10 cellular contexts compared by ENCODE assay signal in genomic region chr14:73477618-73478266, GRCh38. TPM values are rescaled to one million over a fixed set of nuclear protein-coding genes. Genes with fewer than 3 reads are reported as not detected.
DNase-seq lines count a peak whose midpoint lies in the region; ATAC-seq, FAIRE-seq and TF ChIP-seq lines count a peak whose summit lies in the region.
"Had no signal": no experiment of that assay in that cellular context is flagged by ENCODE, and none has a peak within 500 bp of the region (broad histone marks: within the 10 kb centered on the region; RNA-seq: fewer than 3 reads in every experiment).

No MANE protein-coding gene starts in this region.

- H3K4me1 ChIP-seq in HepG2 (ENCODE audit: insufficient read depth, low read length) = peaks cover 24% of the 10 kb centered on the region
- no peaks in the 10 kb centered on the region for H3K4me1 ChIP-seq in tibial artery
- H3K4me1 ChIP-seq in BE2C = no peaks in the 10 kb centered on the region

- no peaks in the 10 kb centered on the region for H4K20me1 ChIP-seq in HepG2 (ENCODE audit: insufficient read depth, low read length)

- DNase-seq in GM12864 (ENCODE audit: low read depth) (peak; percentile 62), NOMO-1 treated with DMSO at 0.1 percent for 48 hours (lab: John Stamatoyannopoulos, UW; ENCODE audit: unreplicated experiment) (peak; percentile 76), HepG2 (ENCODE audit: low spot score) (no peak), tibial artery (no peak), BE2C (no peak), NCI-H1417 (lab: John Stamatoyannopoulos, UW) (no peak), erythroblast (lab: John Stamatoyannopoulos, UW) (no peak)
- DNase-seq: DMS153, NCI-H146 had no signal

- H3K4me2 ChIP-seq in HepG2 (ENCODE audit: low read depth, low read length) = no peak overlapping the region

- ATAC-seq in GM21619 (IDR thresholded peaks at IDR 0.05; ENCODE audit: unreplicated experiment) = peak; percentile 51
- no peak for ATAC-seq in HepG2

- intact Hi-C loops in HepG2 (cut with micrococcal nuclease; ENCODE audit: unreplicated experiment) (no loop called here), tibial artery (cut with DNase I; ENCODE audit: low total_unique reads) (no loop called here)

- 68% methylated on average over 6 of the region's 6 CpGs for WGBS in HepG2 (ENCODE audit: low lambda C conversion rate)

- no peak overlapping the region for H3K9ac ChIP-seq in HepG2 (ENCODE audit: insufficient read depth, low read depth, low read length)

- TF ChIP-seq POLR2A in HepG2 (IDR thresholded peaks at IDR 0.05; ENCODE audit: insufficient read depth in 1 of 2, low read depth in 2 of 2, low read length in 2 of 2) = no peak
- TF ChIP-seq POLR2A in erythroblast (IDR thresholded peaks at IDR 0.05; ENCODE audit: low read length) = no peak

- BruUV-seq in HepG2 (replicated peaks; lab: Mats Ljungman, UMichigan) = no TSS peak

- no peak for FAIRE-seq in HepG2 (lab: Jason Lieb, UNC)

- H3K36me3 ChIP-seq in HepG2 (replicated peaks in 1 of 2; ENCODE audit: control insufficient read depth in 1 of 2, insufficient read depth in 2 of 2, low read length in 2 of 2) (no peaks in the 10 kb centered on the region), tibial artery (no peaks in the 10 kb centered on the region), BE2C (no peaks in the 10 kb centered on the region)

- no peaks in the 10 kb centered on the region for H3K9me3 ChIP-seq in HepG2 (ENCODE audit: low read length)
- H3K9me3 ChIP-seq in tibial artery = no peaks in the 10 kb centered on the region
- no peaks in the 10 kb centered on the region for H3K9me3 ChIP-seq in BE2C

- no peak overlapping the region for H2AFZ ChIP-seq in HepG2 (ENCODE audit: low read length)

- H3K27ac ChIP-seq in HepG2 (ENCODE audit: extremely low read length, insufficient read depth, low read length) (peak overlapping the region; percentile 66), tibial artery (no peak overlapping the region)

- CTCF ChIA-PET in HepG2 (lab: Yijun Ruan, JAX; ENCODE audit: low intra/inter-chr PET ratio, low total read pairs) = no interaction called here

- H3K27me3 ChIP-seq in HepG2 (ENCODE audit: control insufficient read depth in 1 of 2, insufficient read depth in 2 of 2, low read length in 2 of 2) = no peaks in the 10 kb centered on the region
- H3K27me3 ChIP-seq in tibial artery = peaks cover 0 to 2% of the 10 kb centered on the region in 2 donors
- H3K27me3 ChIP-seq in BE2C = no peaks in the 10 kb centered on the region

- TF ChIP-seq EP300 in HepG2 (IDR thresholded peaks at IDR 0.05; ENCODE audit: low read depth in 2 of 2, low read length in 2 of 2) (no peak), HepG2 (CRISPR knock-in tag; IDR thresholded peaks at IDR 0.05; ENCODE audit: borderline replicate concordance) (no peak)

- no peak overlapping the region for H3K4me3 ChIP-seq in GM12864 (ENCODE audit: low read depth, low read length)
- no peak overlapping the region for H3K4me3 ChIP-seq in HepG2 (replicated peaks in 1 of 3; ENCODE audit: insufficient read depth in 1 of 3, low read depth in 2 of 3, low read length in 3 of 3)
- H3K4me3 ChIP-seq in tibial artery = no peak overlapping the region
- H3K4me3 ChIP-seq in BE2C (ENCODE audit: low read depth, low read length) = no peak overlapping the region

- TF ChIP-seq CTCF in GM12864 (IDR thresholded peaks at IDR 0.05; ENCODE audit: low read depth, low read length, missing control alignments) (no peak), HepG2 (CRISPR knock-in tag; IDR thresholded peaks at IDR 0.05) (no peak), tibial artery (IDR thresholded peaks at IDR 0.05) (no peak), BE2C (IDR thresholded peaks at IDR 0.05; ENCODE audit: low read depth, low read length) (no peak)

- no peaks in the 10 kb centered on the region for H3K79me2 ChIP-seq in HepG2 (ENCODE audit: insufficient read depth, low read length)

- in situ Hi-C loops in HepG2 (cut with HindIII; ENCODE audit: extremely low pct_ligation_motif_present, low pct_unique_long_range_greater_than_20kb) = no loop called here

- TF ChIP-seq RAD21 in HepG2 (CRISPR knock-in tag; IDR thresholded peaks at IDR 0.05) = no peak

- POLR2A ChIA-PET in HepG2 (lab: Yijun Ruan, JAX) = interaction anchor here (1.5 to 3.3 kb wide), 4 partner anchors 13 to 91 kb away, joined by 3 to 20 read pairs (median 8); partner anchors contain the start of genes ACOT1, ACOT2 and RIOX1

RNA-seq across cellular contexts. Expression of gene RIOX1, which starts 13.0 kb away (rescaled TPM):
- total RNA-seq in HepG2 (2016; rRNA removed; fragmentation: Illumina TruSeq; extraction: Trizol) = 15.0 and 15.9 TPM in 2 replicates
- total RNA-seq in HepG2 (2016; cell fraction: cytosol; rRNA removed; fragmentation: Illumina TruSeq; extraction: Trizol; ENCODE audit: low read depth) = 1.1 and 1.4 TPM in 2 replicates
- 14.6 and 15.0 TPM in 2 replicates for total RNA-seq in HepG2 (2016; cell fraction: insoluble cytoplasmic fraction; rRNA removed; fragmentation: Illumina TruSeq; extraction: Trizol)
- 4.5 and 4.9 TPM in 2 replicates for total RNA-seq in HepG2 (2016; cell fraction: membrane; rRNA removed; fragmentation: Illumina TruSeq; extraction: Trizol)
- total RNA-seq in HepG2 (2016; cell fraction: nucleus; rRNA removed; fragmentation: Illumina TruSeq; extraction: Trizol) = 6.9 and 8.2 TPM in 2 replicates
- 4.5 and 6.4 TPM in 2 replicates for polyA plus RNA-seq in HepG2 (2011; rRNA removed)
- 5.1 and 5.6 TPM in 2 replicates for polyA plus RNA-seq in HepG2 (2011; cell fraction: cytosol; rRNA removed)
- 6.1 and 6.4 TPM in 2 replicates for polyA plus RNA-seq in HepG2 (2011; cell fraction: nucleus; rRNA removed)
- 3.6 and 4.5 TPM in 2 replicates for polyA plus RNA-seq in HepG2 (2012)
- polyA plus RNA-seq in HepG2 (2016; cell fraction: cytosol; fragmentation: Illumina TruSeq; extraction: Trizol; ENCODE audit: low read depth) = 0.70 and 0.74 TPM in 2 replicates
- 14.9 and 15.5 TPM in 2 replicates for polyA plus RNA-seq in HepG2 (2016; cell fraction: insoluble cytoplasmic fraction; fragmentation: Illumina TruSeq; extraction: Trizol; ENCODE audit: low read depth)
- polyA plus RNA-seq in HepG2 (2016; cell fraction: membrane; fragmentation: Illumina TruSeq; extraction: Trizol; ENCODE audit: low read depth) = 1.9 and 2.0 TPM in 2 replicates
- polyA plus RNA-seq in HepG2 (2016; cell fraction: nucleus; fragmentation: Illumina TruSeq; extraction: Trizol; ENCODE audit: insufficient read depth, low read depth) = 8.8 and 10.1 TPM in 2 replicates
- polyA minus RNA-seq in HepG2 (2011; rRNA and poly(A)+ RNA removed; ENCODE audit: low replicate concordance) = 12.5 and 31.8 TPM in 2 replicates
- polyA minus RNA-seq in HepG2 (2011; cell fraction: cytosol; rRNA and poly(A)+ RNA removed) = 5.6 and 5.8 TPM in 2 replicates
- 10.3 and 10.8 TPM in 2 replicates for polyA minus RNA-seq in HepG2 (2011; cell fraction: nucleus; rRNA and poly(A)+ RNA removed)
- 17.7 TPM for polyA plus RNA-seq in BE2C (2012; ENCODE audit: insufficient read depth, insufficient read length, low read depth)

RNA-seq across cellular contexts. Expression of gene NUMB, which starts 19.4 kb away (rescaled TPM):
- 20.3 and 27.7 TPM in 2 replicates for total RNA-seq in HepG2 (2016; rRNA removed; fragmentation: Illumina TruSeq; extraction: Trizol)
- total RNA-seq in HepG2 (2016; cell fraction: cytosol; rRNA removed; fragmentation: Illumina TruSeq; extraction: Trizol; ENCODE audit: low read depth) = 5.7 and 8.8 TPM in 2 replicates
- total RNA-seq in HepG2 (2016; cell fraction: insoluble cytoplasmic fraction; rRNA removed; fragmentation: Illumina TruSeq; extraction: Trizol) = 22.2 and 31.9 TPM in 2 replicates
- 14.7 and 15.0 TPM in 2 replicates for total RNA-seq in HepG2 (2016; cell fraction: membrane; rRNA removed; fragmentation: Illumina TruSeq; extraction: Trizol)
- 34.7 and 36.8 TPM in 2 replicates for total RNA-seq in HepG2 (2016; cell fraction: nucleus; rRNA removed; fragmentation: Illumina TruSeq; extraction: Trizol)
- polyA plus RNA-seq in HepG2 (2011; rRNA removed) = 71.1 and 77.1 TPM in 2 replicates
- polyA plus RNA-seq in HepG2 (2011; cell fraction: cytosol; rRNA removed) = 46.5 and 51.7 TPM in 2 replicates
- polyA plus RNA-seq in HepG2 (2011; cell fraction: nucleus; rRNA removed) = 87.4 and 94.3 TPM in 2 replicates
- 32.2 and 36.9 TPM in 2 replicates for polyA plus RNA-seq in HepG2 (2012)
- polyA plus RNA-seq in HepG2 (2016; cell fraction: cytosol; fragmentation: Illumina TruSeq; extraction: Trizol; ENCODE audit: low read depth) = 2.7 and 3.2 TPM in 2 replicates
- polyA plus RNA-seq in HepG2 (2016; cell fraction: insoluble cytoplasmic fraction; fragmentation: Illumina TruSeq; extraction: Trizol; ENCODE audit: low read depth) = 41.7 and 43.4 TPM in 2 replicates
- 9.9 and 10.5 TPM in 2 replicates for polyA plus RNA-seq in HepG2 (2016; cell fraction: membrane; fragmentation: Illumina TruSeq; extraction: Trizol; ENCODE audit: low read depth)
- 52.2 and 60.2 TPM in 2 replicates for polyA plus RNA-seq in HepG2 (2016; cell fraction: nucleus; fragmentation: Illumina TruSeq; extraction: Trizol; ENCODE audit: insufficient read depth, low read depth)
- 149 and 174 TPM in 2 replicates for polyA minus RNA-seq in HepG2 (2011; rRNA and poly(A)+ RNA removed; ENCODE audit: low replicate concordance)
- 41.3 and 51.9 TPM in 2 replicates for polyA minus RNA-seq in HepG2 (2011; cell fraction: cytosol; rRNA and poly(A)+ RNA removed)
- polyA minus RNA-seq in HepG2 (2011; cell fraction: nucleus; rRNA and poly(A)+ RNA removed) = 101 and 107 TPM in 2 replicates
- 66.6 TPM for polyA plus RNA-seq in BE2C (2012; ENCODE audit: insufficient read depth, insufficient read length, low read depth)

RNA-seq across cellular contexts. Expression of gene ACOT1, which starts 59.2 kb away (rescaled TPM):
- total RNA-seq in HepG2 (2016; rRNA removed; fragmentation: Illumina TruSeq; extraction: Trizol) = 38.2 and 40.4 TPM in 2 replicates
- total RNA-seq in HepG2 (2016; cell fraction: cytosol; rRNA removed; fragmentation: Illumina TruSeq; extraction: Trizol; ENCODE audit: low read depth) = 4.1 and 5.2 TPM in 2 replicates
- total RNA-seq in HepG2 (2016; cell fraction: insoluble cytoplasmic fraction; rRNA removed; fragmentation: Illumina TruSeq; extraction: Trizol) = 36.2 and 38.3 TPM in 2 replicates
- total RNA-seq in HepG2 (2016; cell fraction: membrane; rRNA removed; fragmentation: Illumina TruSeq; extraction: Trizol) = 7.6 and 9.3 TPM in 2 replicates
- total RNA-seq in HepG2 (2016; cell fraction: nucleus; rRNA removed; fragmentation: Illumina TruSeq; extraction: Trizol) = 21.0 and 22.0 TPM in 2 replicates
- 24.3 and 31.6 TPM in 2 replicates for polyA plus RNA-seq in HepG2 (2011; rRNA removed)
- 33.0 and 37.5 TPM in 2 replicates for polyA plus RNA-seq in HepG2 (2011; cell fraction: cytosol; rRNA removed)
- 18.0 and 23.9 TPM in 2 replicates for polyA plus RNA-seq in HepG2 (2011; cell fraction: nucleus; rRNA removed)
- 14.1 and 23.5 TPM in 2 replicates for polyA plus RNA-seq in HepG2 (2012)
- polyA plus RNA-seq in HepG2 (2016; cell fraction: cytosol; fragmentation: Illumina TruSeq; extraction: Trizol; ENCODE audit: low read depth) = 3.5 and 4.3 TPM in 2 replicates
- polyA plus RNA-seq in HepG2 (2016; cell fraction: insoluble cytoplasmic fraction; fragmentation: Illumina TruSeq; extraction: Trizol; ENCODE audit: low read depth) = 37.7 and 41.3 TPM in 2 replicates
- 5.2 and 5.5 TPM in 2 replicates for polyA plus RNA-seq in HepG2 (2016; cell fraction: membrane; fragmentation: Illumina TruSeq; extraction: Trizol; ENCODE audit: low read depth)
- polyA plus RNA-seq in HepG2 (2016; cell fraction: nucleus; fragmentation: Illumina TruSeq; extraction: Trizol; ENCODE audit: insufficient read depth, low read depth) = 23.5 and 24.3 TPM in 2 replicates
- polyA minus RNA-seq in HepG2 (2011; rRNA and poly(A)+ RNA removed; ENCODE audit: low replicate concordance) = 4.5 and 25.4 TPM in 2 replicates
- polyA minus RNA-seq in HepG2 (2011; cell fraction: cytosol; rRNA and poly(A)+ RNA removed) = 12.0 and 13.8 TPM in 2 replicates
- polyA minus RNA-seq in HepG2 (2011; cell fraction: nucleus; rRNA and poly(A)+ RNA removed) = 9.9 and 15.3 TPM in 2 replicates
- 15.2 TPM for polyA plus RNA-seq in BE2C (2012; ENCODE audit: insufficient read depth, insufficient read length, low read depth)

Comparison
In these comparisons a context has a peak if more than half of its experiments do, and no peak if none do; other contexts are left out.
1. DNase-seq: peak in GM12864 (single experiment) and NOMO-1 treated with DMSO at 0.1 percent for 48 hours (single experiment); none in HepG2 (single experiment), tibial artery (0 of 2), BE2C (single experiment), NCI-H1417 (0 of 3) and erythroblast (0 of 2).